Comparison of ENCODE assay signal across 18 cellular contexts in genomic region chr7:157012113-157012547, GRCh38. TPM values are rescaled to one million over a fixed set of nuclear protein-coding genes. Genes with fewer than 3 reads are reported as not detected.
DNase-seq lines count a peak whose midpoint lies in the region; ATAC-seq, FAIRE-seq and TF ChIP-seq lines count a peak whose summit lies in the region.
"Had no signal": no experiment of that assay in that cellular context is flagged by ENCODE, and none has a peak within 500 bp of the region (broad histone marks: within the 10 kb centered on the region; RNA-seq: fewer than 3 reads in every experiment).

No MANE protein-coding gene starts in this region.

- POLR2A ChIA-PET in K562 (lab: Yijun Ruan, JAX), result interaction anchor here (0.6 to 0.7 kb wide), 2 partner anchors 9 to 15 kb away, joined by 3 read pairs; no protein-coding TSS in a partner anchor

- 31% methylated on average over 8 of the region's 10 CpGs for WGBS in K562 (ENCODE audit: insufficient coverage, low coverage, missing lambda C conversion rate)

- BruUV-seq in K562 (replicated peaks; lab: Mats Ljungman, UMichigan), result no TSS peak

- peak overlapping the region; percentile 79 for H3K4me3 ChIP-seq in Jurkat, Clone E6-1 (ENCODE audit: low read length)
- no peak overlapping the region for H3K4me3 ChIP-seq in K562
- H3K4me3 ChIP-seq: sigmoid colon, thyroid gland had no signal

- DNase-seq in DMS153 treated with DMSO at 0.1 percent for 48 hours (lab: John Stamatoyannopoulos, UW; ENCODE audit: unreplicated experiment) (peak; percentile 81), DMS153 (lab: John Stamatoyannopoulos, UW) (no peak), K562 (ENCODE audit: extremely low read depth in 1 of 4, low spot score in 3 of 4) (no peak), DMS 273 (lab: John Stamatoyannopoulos, UW; ENCODE audit: unreplicated experiment) (no peak)
- no peak for DNase-seq in Jurkat, Clone E6-1 (ENCODE audit: low read depth, low spot score)
- no peak for DNase-seq in stimulated activated effector memory CD8-positive, alpha-beta T cell treated with anti-CD3 and anti-CD28 coated beads, Interleukin-12 subunit alpha, Interleukin-12 subunit beta, amount 100 ng/mL, for 72 hours (ENCODE audit: low spot score in 2 of 2)
- DNase-seq: CD4-positive, alpha-beta T cell; GDM1; left cardiac atrium; midbrain; NCI-H446 treated with DMSO at 0.1 percent for 48 hours; sigmoid colon; stimulated activated CD4-positive, alpha-beta T cell treated with anti-CD3 and anti-CD28 coated beads, Interleukin-2, amount 100 ng/mL, for 48 hours; thyroid gland had no signal

- H3K36me3 ChIP-seq in K562 (ENCODE audit: control insufficient read depth, insufficient read depth, low read length), result no peaks in the 10 kb centered on the region
- H3K36me3 ChIP-seq: Peyer's patch, sigmoid colon, thyroid gland had no signal

- H3K4me2 ChIP-seq in K562 (ENCODE audit: insufficient read depth, low read length), result peak overlapping the region; percentile 84; the same call in 1 of the 2 replicates

- in situ Hi-C loops in K562 (cut with MboI), result no loop called here

- FAIRE-seq in K562 (lab: Jason Lieb, UNC), result no peak

- no peak for TF ChIP-seq RAD21 in K562 (CRISPR knock-in tag; conservative IDR thresholded peaks at IDR 0.05 in 1 of 2, IDR thresholded peaks at IDR 0.05 in 1 of 2)

- TF ChIP-seq CTCF in C4-2B (conservative IDR thresholded peaks at IDR 0.05) (no peak), K562 (IDR thresholded peaks at IDR 0.05 in 2 of 3, conservative IDR thresholded peaks at IDR 0.05 in 1 of 3; ENCODE audit: insufficient read depth in 2 of 3, low read depth in 1 of 3, low read length in 3 of 3) (no peak)

- no peaks in the 10 kb centered on the region for H3K79me2 ChIP-seq in K562 (ENCODE audit: control insufficient read depth, insufficient read depth, low read length)

- CTCF ChIA-PET in K562 (lab: Yijun Ruan, JAX; ENCODE audit: low intra/inter-chr PET ratio), result no interaction called here

- intact Hi-C loops in K562 (cut with micrococcal nuclease), result no loop called here

- peaks cover 4 to 34% of the 10 kb centered on the region in 2 experiments for H3K4me1 ChIP-seq in K562 (replicated peaks in 1 of 2; ENCODE audit: control insufficient read depth in 2 of 2, insufficient read depth in 2 of 2, low read length in 2 of 2)

- no peak for ATAC-seq in K562
- ATAC-seq in HG03139 (IDR thresholded peaks at IDR 0.05; ENCODE audit: unreplicated experiment), result no peak
- no peak for ATAC-seq in stimulated activated effector memory CD8-positive, alpha-beta T cell treated with anti-CD3 and anti-CD28 coated beads, Interleukin-12 subunit alpha, Interleukin-12 subunit beta, amount 100 ng/mL, for 72 hours
- ATAC-seq: left cardiac atrium had no signal

- no peak overlapping the region for H3K27ac Mint-ChIP-seq in stimulated activated effector memory CD8-positive, alpha-beta T cell treated with anti-CD3 and anti-CD28 coated beads, Interleukin-12 subunit alpha, Interleukin-12 subunit beta, amount 100 ng/mL, for 72 hours
- H3K27ac Mint-ChIP-seq: CD4-positive, alpha-beta T cell had no signal

- no peaks in the 10 kb centered on the region for H3K9me1 ChIP-seq in K562 (ENCODE audit: control insufficient read depth, insufficient read depth, low read length)

- no peak overlapping the region for H2AFZ ChIP-seq in K562 (ENCODE audit: low read depth, low read length)

- no peaks in the 10 kb centered on the region for H3K36me3 Mint-ChIP-seq in stimulated activated effector memory CD8-positive, alpha-beta T cell treated with anti-CD3 and anti-CD28 coated beads, Interleukin-12 subunit alpha, Interleukin-12 subunit beta, amount 100 ng/mL, for 72 hours

- H3K9ac ChIP-seq in K562 (ENCODE audit: insufficient read depth in 1 of 2, low read depth in 2 of 2, low read length in 2 of 2), result no peak overlapping the region

- H3K9me3 ChIP-seq in K562 (replicated peaks; ENCODE audit: control insufficient read depth, insufficient read depth, low read depth, low read length), result no peaks in the 10 kb centered on the region
- H3K9me3 ChIP-seq: Peyer's patch, sigmoid colon, thyroid gland had no signal

- H3K27ac ChIP-seq in C4-2B, result peak overlapping the region; percentile 96
- H3K27ac ChIP-seq in K562 (ENCODE audit: extremely low read depth, low read depth, low read length), result no peak overlapping the region
- H3K27ac ChIP-seq: 22Rv1, Peyer's patch, sigmoid colon, thyroid gland had no signal

- peaks cover 23% of the 10 kb centered on the region for H3K4me1 Mint-ChIP-seq in stimulated activated effector memory CD8-positive, alpha-beta T cell treated with anti-CD3 and anti-CD28 coated beads, Interleukin-12 subunit alpha, Interleukin-12 subunit beta, amount 100 ng/mL, for 72 hours

- H3K27me3 ChIP-seq in K562 (ENCODE audit: control insufficient read depth in 2 of 2, insufficient read depth in 2 of 2, low read length in 2 of 2), result peaks cover 27 to 67% of the 10 kb centered on the region in 2 experiments; a peak in 4 of 5 replicates

- no peaks in the 10 kb centered on the region for H3K9me3 Mint-ChIP-seq in stimulated activated effector memory CD8-positive, alpha-beta T cell treated with anti-CD3 and anti-CD28 coated beads, Interleukin-12 subunit alpha, Interleukin-12 subunit beta, amount 100 ng/mL, for 72 hours
- H3K9me3 Mint-ChIP-seq: CD4-positive, alpha-beta T cell had no signal

- no peaks in the 10 kb centered on the region for H4K20me1 ChIP-seq in K562 (replicated peaks; ENCODE audit: control insufficient read depth, insufficient read depth, low read length)

- no peak overlapping the region for H3K4me3 Mint-ChIP-seq in stimulated activated effector memory CD8-positive, alpha-beta T cell treated with anti-CD3 and anti-CD28 coated beads, Interleukin-12 subunit alpha, Interleukin-12 subunit beta, amount 100 ng/mL, for 72 hours

- TF ChIP-seq POLR2A in K562 (conservative IDR thresholded peaks at IDR 0.05), result no peak

- no peak for TF ChIP-seq EP300 in K562 (IDR thresholded peaks at IDR 0.05; ENCODE audit: low read length)

TF ChIP-seq in K562, 482 proteins besides CTCF, POLR2A, EP300 and RAD21:
- TF ChIP-seq ZFP36 (IDR thresholded peaks at IDR 0.05; ENCODE audit: low read depth, low read length, partially characterized antibody), result no peak
- peak; percentile 87 for TF ChIP-seq ZKSCAN1 (IDR thresholded peaks at IDR 0.05; ENCODE audit: low read depth, low read length)

RNA-seq across cellular contexts. Expression of gene MNX1, which starts 1.7 kb away (rescaled TPM):
- polyA plus RNA-seq in Jurkat, Clone E6-1 (2012; ENCODE audit: insufficient read depth, insufficient read length), result 13.3 TPM
- 6.6 and 8.7 TPM in 2 replicates for total RNA-seq in K562 (2011; cell fraction: chromatin; rRNA removed; ENCODE audit: low replicate concordance)
- total RNA-seq in K562 (2011; cell fraction: nucleolus; rRNA removed), result 4.3 and 5.3 TPM in 2 replicates
- total RNA-seq in K562 (2011; cell fraction: nucleoplasm; rRNA removed), result 5.3 and 5.4 TPM in 2 replicates
- 5.3 TPM in 2 replicates for total RNA-seq in K562 (2014; rRNA removed)
- total RNA-seq in K562 (2014; rRNA removed; fragmentation: Illumina TruSeq; extraction: Trizol), result 1.4 and 1.8 TPM in 2 replicates
- 2.1 and 2.2 TPM in 2 replicates for total RNA-seq in K562 (2015; rRNA removed; fragmentation: Illumina TruSeq; extraction: Trizol)
- 8.0 and 9.5 TPM in 2 replicates for total RNA-seq in K562 (2021)
- polyA plus RNA-seq in K562 (2011; rRNA removed), result 0.98 and 1.2 TPM in 2 replicates
- polyA plus RNA-seq in K562 (2011; cell fraction: cytosol; rRNA removed), result 0.62 and 1.2 TPM in 2 replicates
- 6.0 and 6.7 TPM in 2 replicates for polyA plus RNA-seq in K562 (2011; cell fraction: nucleus; rRNA removed)
- 2.7 and 7.8 TPM in 2 replicates for polyA plus RNA-seq in K562 (2012)
- 1.1 and 1.7 TPM in 2 replicates for polyA plus RNA-seq in K562 (2014; fragmentation: Illumina TruSeq; extraction: Trizol)
- under 1 TPM; 0.15 to 0.25 TPM for polyA plus RNA-seq in K562 (2014; fragmentation: Nextera tagmentation; extraction: Ambion mirVana)
- 4.0 and 5.9 TPM in 2 replicates for polyA plus RNA-seq in K562 (2014; rRNA removed)
- polyA minus RNA-seq in K562 (2011; rRNA and poly(A)+ RNA removed), result 0.66 and 0.84 TPM in 2 replicates
- 2.5 TPM in 1 of 2 replicates, not detected in the other for polyA minus RNA-seq in K562 (2011; cell fraction: cytosol; rRNA and poly(A)+ RNA removed)
- 3.2 and 4.3 TPM in 2 replicates for polyA minus RNA-seq in K562 (2011; cell fraction: nucleus; rRNA and poly(A)+ RNA removed)
- total RNA-seq: left cardiac atrium, sigmoid colon, thyroid gland had no signal
